ENCODE assay signal across 1 cellular context in the genomic region with DNA sequence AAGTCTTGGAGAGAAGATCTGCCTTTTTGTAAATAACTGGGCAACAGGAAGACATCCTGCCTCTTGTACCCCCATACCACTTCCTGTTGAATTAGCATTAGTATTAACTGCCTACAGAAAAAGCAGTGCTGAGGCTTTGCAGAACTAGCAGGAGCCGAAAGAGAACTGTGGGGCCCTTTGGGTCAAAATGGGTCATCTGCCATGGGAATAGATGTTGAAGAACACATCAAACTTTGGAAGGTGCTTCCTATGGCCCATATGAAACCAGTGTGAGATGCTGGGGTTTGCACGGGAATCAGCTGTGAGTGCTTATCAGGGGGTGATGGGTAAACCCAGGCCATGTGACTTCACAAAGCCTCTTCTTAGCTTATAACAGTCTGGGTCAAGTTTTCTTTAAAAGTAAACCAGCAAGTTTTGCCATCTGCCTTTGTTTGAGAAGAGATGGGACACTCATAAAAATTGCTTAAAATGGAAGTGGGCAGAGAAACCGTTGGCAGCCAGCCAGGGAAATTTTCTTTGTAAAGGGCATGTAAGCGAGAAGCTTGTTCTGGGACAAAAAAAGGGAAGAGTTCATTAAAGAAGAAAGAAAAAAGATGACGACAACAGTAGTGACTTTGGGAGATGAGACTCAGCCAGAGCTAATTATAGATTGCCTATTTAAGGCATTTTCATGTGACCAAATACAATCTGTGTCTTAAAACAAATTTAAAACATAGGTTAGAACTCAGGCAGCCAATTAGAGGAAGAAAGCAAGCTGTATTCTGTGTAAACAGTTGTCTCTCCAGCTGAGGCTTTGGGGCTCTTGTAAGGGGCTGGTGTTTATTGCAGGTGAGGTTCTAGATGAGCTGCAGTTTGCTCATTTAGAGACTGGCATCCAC.
A peak's percentile ranks its signal among the peaks of the same experiment; 100 is the strongest.
TF ChIP-seq lines count a peak whose summit lies in the region.

No MANE protein-coding gene starts in this region.

TF ChIP-seq in HEK293, 187 proteins besides CTCF, POLR2A, EP300 and RAD21 (continued from another document and continues in another):
- TF ChIP-seq, protein P1, sequence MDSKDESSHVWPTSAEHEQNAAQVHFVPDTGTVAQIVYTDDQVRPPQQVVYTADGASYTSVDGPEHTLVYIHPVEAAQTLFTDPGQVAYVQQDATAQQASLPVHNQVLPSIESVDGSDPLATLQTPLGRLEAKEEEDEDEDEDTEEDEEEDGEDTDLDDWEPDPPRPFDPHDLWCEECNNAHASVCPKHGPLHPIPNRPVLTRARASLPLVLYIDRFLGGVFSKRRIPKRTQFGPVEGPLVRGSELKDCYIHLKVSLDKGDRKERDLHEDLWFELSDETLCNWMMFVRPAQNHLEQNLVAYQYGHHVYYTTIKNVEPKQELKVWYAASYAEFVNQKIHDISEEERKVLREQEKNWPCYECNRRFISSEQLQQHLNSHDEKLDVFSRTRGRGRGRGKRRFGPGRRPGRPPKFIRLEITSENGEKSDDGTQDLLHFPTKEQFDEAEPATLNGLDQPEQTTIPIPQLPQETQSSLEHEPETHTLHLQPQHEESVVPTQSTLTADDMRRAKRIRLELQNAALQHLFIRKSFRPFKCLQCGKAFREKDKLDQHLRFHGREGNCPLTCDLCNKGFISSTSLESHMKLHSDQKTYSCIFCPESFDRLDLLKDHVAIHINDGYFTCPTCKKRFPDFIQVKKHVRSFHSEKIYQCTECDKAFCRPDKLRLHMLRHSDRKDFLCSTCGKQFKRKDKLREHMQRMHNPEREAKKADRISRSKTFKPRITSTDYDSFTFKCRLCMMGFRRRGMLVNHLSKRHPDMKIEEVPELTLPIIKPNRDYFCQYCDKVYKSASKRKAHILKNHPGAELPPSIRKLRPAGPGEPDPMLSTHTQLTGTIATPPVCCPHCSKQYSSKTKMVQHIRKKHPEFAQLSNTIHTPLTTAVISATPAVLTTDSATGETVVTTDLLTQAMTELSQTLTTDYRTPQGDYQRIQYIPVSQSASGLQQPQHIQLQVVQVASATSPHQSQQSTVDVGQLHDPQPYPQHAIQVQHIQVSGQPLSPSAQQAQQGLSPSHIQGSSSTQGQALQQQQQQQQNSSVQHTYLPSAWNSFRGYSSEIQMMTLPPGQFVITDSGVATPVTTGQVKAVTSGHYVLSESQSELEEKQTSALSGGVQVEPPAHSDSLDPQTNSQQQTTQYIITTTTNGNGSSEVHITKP (tag by site-specific recombination; IDR thresholded peaks at IDR 0.05), result peak; percentile 26; the same call in 1 of the 2 replicates
- TF ChIP-seq ZSCAN30 (tag by site-specific recombination; IDR thresholded peaks at IDR 0.05) (no peak), SP7 (tag by site-specific recombination; IDR thresholded peaks at IDR 0.05) (peak; percentile 54), ZNF585B (tag by site-specific recombination; IDR thresholded peaks at IDR 0.05) (no peak), ZNF140 (tag by site-specific recombination; IDR thresholded peaks at IDR 0.05) (no peak), ZNF792 (tag by site-specific recombination; IDR thresholded peaks at IDR 0.05) (no peak), RBAK (tag by site-specific recombination; IDR thresholded peaks at IDR 0.05) (no peak), ZNF660 (tag by site-specific recombination; IDR thresholded peaks at IDR 0.05) (0 out of 2 replicates have a peak, but pooled peaks have one; percentile 31), ZNF629 (tag by site-specific recombination; IDR thresholded peaks at IDR 0.05) (peak; percentile 33; the same call in 1 of the 2 replicates), ZNF654 (tag by site-specific recombination; IDR thresholded peaks at IDR 0.05; ENCODE audit: low read depth) (no peak), BCL11B (tag by site-specific recombination; IDR thresholded peaks at IDR 0.05; ENCODE audit: low read depth) (no peak), ZNF311 (tag by site-specific recombination; IDR thresholded peaks at IDR 0.05; ENCODE audit: borderline replicate concordance) (no peak), ZFP69B (tag by site-specific recombination; IDR thresholded peaks at IDR 0.05) (peak; percentile 90), ZFP41 (tag by site-specific recombination; IDR thresholded peaks at IDR 0.05; ENCODE audit: borderline replicate concordance) (no peak), ZNF366 (tag by site-specific recombination; conservative IDR thresholded peaks at IDR 0.05) (peak; percentile 63), TRIM28 (IDR thresholded peaks at IDR 0.05; ENCODE audit: borderline replicate concordance, low read length) (no peak), ZNF677 (tag by site-specific recombination; IDR thresholded peaks at IDR 0.05) (peak; percentile 46; the same call in 1 of the 2 replicates), ZNF37A (tag by site-specific recombination; IDR thresholded peaks at IDR 0.05) (no peak), ZBTB17 (tag by site-specific recombination; IDR thresholded peaks at IDR 0.05) (peak; percentile 55), ZNF776 (tag by site-specific recombination; IDR thresholded peaks at IDR 0.05; ENCODE audit: borderline replicate concordance) (no peak), ZNF658 (tag by site-specific recombination; IDR thresholded peaks at IDR 0.05) (no peak), ZNF843 (tag by site-specific recombination; IDR thresholded peaks at IDR 0.05) (peak; percentile 22; the same call in 1 of the 2 replicates), ZNF423 (tag by site-specific recombination; IDR thresholded peaks at IDR 0.05) (no peak), ZNF2 (tag by site-specific recombination; IDR thresholded peaks at IDR 0.05) (no peak), ZNF335 (tag by site-specific recombination; conservative IDR thresholded peaks at IDR 0.05) (0 out of 2 replicates have a peak, but pooled peaks have one; percentile 12), ZNF394 (tag by site-specific recombination; IDR thresholded peaks at IDR 0.05; ENCODE audit: borderline replicate concordance) (peak; percentile 24; the same call in 1 of the 2 replicates), ZBTB20 (tag by site-specific recombination; IDR thresholded peaks at IDR 0.05) (peak; percentile 65)
- TF ChIP-seq, protein P2, sequence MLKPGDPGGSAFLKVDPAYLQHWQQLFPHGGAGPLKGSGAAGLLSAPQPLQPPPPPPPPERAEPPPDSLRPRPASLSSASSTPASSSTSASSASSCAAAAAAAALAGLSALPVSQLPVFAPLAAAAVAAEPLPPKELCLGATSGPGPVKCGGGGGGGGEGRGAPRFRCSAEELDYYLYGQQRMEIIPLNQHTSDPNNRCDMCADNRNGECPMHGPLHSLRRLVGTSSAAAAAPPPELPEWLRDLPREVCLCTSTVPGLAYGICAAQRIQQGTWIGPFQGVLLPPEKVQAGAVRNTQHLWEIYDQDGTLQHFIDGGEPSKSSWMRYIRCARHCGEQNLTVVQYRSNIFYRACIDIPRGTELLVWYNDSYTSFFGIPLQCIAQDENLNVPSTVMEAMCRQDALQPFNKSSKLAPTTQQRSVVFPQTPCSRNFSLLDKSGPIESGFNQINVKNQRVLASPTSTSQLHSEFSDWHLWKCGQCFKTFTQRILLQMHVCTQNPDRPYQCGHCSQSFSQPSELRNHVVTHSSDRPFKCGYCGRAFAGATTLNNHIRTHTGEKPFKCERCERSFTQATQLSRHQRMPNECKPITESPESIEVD (tag by site-specific recombination; IDR thresholded peaks at IDR 0.05), result peak; percentile 62
- TF ChIP-seq, protein P3, sequence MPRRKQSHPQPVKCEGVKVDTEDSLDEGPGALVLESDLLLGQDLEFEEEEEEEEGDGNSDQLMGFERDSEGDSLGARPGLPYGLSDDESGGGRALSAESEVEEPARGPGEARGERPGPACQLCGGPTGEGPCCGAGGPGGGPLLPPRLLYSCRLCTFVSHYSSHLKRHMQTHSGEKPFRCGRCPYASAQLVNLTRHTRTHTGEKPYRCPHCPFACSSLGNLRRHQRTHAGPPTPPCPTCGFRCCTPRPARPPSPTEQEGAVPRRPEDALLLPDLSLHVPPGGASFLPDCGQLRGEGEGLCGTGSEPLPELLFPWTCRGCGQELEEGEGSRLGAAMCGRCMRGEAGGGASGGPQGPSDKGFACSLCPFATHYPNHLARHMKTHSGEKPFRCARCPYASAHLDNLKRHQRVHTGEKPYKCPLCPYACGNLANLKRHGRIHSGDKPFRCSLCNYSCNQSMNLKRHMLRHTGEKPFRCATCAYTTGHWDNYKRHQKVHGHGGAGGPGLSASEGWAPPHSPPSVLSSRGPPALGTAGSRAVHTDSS (tag by site-specific recombination; IDR thresholded peaks at IDR 0.05), result no peak
- TF ChIP-seq, protein P4, sequence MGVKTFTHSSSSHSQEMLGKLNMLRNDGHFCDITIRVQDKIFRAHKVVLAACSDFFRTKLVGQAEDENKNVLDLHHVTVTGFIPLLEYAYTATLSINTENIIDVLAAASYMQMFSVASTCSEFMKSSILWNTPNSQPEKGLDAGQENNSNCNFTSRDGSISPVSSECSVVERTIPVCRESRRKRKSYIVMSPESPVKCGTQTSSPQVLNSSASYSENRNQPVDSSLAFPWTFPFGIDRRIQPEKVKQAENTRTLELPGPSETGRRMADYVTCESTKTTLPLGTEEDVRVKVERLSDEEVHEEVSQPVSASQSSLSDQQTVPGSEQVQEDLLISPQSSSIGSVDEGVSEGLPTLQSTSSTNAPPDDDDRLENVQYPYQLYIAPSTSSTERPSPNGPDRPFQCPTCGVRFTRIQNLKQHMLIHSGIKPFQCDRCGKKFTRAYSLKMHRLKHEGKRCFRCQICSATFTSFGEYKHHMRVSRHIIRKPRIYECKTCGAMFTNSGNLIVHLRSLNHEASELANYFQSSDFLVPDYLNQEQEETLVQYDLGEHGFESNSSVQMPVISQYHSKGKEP (tag by site-specific recombination; IDR thresholded peaks at IDR 0.05), result peak; percentile 27; the same call in 1 of the 2 replicates
- TF ChIP-seq, protein P5, sequence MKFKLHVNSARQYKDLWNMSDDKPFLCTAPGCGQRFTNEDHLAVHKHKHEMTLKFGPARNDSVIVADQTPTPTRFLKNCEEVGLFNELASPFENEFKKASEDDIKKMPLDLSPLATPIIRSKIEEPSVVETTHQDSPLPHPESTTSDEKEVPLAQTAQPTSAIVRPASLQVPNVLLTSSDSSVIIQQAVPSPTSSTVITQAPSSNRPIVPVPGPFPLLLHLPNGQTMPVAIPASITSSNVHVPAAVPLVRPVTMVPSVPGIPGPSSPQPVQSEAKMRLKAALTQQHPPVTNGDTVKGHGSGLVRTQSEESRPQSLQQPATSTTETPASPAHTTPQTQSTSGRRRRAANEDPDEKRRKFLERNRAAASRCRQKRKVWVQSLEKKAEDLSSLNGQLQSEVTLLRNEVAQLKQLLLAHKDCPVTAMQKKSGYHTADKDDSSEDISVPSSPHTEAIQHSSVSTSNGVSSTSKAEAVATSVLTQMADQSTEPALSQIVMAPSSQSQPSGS (tag by site-specific recombination; IDR thresholded peaks at IDR 0.05; ENCODE audit: low read depth), result peak; percentile 45; the same call in 1 of the 2 replicates
- TF ChIP-seq, protein P6, sequence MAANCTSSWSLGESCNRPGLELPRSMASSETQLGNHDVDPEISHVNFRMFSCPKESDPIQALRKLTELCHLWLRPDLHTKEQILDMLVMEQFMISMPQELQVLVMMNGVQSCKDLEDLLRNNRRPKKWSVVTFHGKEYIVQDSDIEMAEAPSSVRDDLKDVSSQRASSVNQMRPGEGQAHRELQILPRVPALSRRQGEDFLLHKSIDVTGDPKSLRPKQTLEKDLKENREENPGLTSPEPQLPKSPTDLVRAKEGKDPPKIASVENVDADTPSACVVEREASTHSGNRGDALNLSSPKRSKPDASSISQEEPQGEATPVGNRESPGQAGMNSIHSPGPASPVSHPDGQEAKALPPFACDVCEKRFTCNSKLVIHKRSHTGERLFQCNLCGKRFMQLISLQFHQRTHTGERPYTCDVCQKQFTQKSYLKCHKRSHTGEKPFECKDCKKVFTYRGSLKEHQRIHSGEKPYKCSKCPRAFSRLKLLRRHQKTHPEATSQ (tag by site-specific recombination; IDR thresholded peaks at IDR 0.05), result no peak
- TF ChIP-seq, protein P7, sequence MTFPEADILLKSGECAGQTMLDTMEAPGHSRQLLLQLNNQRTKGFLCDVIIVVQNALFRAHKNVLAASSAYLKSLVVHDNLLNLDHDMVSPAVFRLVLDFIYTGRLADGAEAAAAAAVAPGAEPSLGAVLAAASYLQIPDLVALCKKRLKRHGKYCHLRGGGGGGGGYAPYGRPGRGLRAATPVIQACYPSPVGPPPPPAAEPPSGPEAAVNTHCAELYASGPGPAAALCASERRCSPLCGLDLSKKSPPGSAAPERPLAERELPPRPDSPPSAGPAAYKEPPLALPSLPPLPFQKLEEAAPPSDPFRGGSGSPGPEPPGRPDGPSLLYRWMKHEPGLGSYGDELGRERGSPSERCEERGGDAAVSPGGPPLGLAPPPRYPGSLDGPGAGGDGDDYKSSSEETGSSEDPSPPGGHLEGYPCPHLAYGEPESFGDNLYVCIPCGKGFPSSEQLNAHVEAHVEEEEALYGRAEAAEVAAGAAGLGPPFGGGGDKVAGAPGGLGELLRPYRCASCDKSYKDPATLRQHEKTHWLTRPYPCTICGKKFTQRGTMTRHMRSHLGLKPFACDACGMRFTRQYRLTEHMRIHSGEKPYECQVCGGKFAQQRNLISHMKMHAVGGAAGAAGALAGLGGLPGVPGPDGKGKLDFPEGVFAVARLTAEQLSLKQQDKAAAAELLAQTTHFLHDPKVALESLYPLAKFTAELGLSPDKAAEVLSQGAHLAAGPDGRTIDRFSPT (tag by site-specific recombination; IDR thresholded peaks at IDR 0.05), result 0 out of 2 replicates have a peak, but pooled peaks have one; percentile 13
- TF ChIP-seq, protein P8, sequence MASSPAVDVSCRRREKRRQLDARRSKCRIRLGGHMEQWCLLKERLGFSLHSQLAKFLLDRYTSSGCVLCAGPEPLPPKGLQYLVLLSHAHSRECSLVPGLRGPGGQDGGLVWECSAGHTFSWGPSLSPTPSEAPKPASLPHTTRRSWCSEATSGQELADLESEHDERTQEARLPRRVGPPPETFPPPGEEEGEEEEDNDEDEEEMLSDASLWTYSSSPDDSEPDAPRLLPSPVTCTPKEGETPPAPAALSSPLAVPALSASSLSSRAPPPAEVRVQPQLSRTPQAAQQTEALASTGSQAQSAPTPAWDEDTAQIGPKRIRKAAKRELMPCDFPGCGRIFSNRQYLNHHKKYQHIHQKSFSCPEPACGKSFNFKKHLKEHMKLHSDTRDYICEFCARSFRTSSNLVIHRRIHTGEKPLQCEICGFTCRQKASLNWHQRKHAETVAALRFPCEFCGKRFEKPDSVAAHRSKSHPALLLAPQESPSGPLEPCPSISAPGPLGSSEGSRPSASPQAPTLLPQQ (tag by site-specific recombination; IDR thresholded peaks at IDR 0.05), result peak; percentile 97
- TF ChIP-seq, protein P9, sequence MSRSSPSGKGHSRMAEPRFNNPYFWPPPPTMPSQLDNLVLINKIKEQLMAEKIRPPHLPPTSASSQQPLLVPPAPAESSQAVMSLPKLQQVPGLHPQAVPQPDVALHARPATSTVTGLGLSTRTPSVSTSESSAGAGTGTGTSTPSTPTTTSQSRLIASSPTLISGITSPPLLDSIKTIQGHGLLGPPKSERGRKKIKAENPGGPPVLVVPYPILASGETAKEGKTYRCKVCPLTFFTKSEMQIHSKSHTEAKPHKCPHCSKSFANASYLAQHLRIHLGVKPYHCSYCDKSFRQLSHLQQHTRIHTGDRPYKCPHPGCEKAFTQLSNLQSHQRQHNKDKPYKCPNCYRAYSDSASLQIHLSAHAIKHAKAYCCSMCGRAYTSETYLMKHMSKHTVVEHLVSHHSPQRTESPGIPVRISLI (tag by site-specific recombination; IDR thresholded peaks at IDR 0.05), result 0 out of 2 replicates have a peak, but pooled peaks have one; percentile 58
- TF ChIP-seq, protein P10, sequence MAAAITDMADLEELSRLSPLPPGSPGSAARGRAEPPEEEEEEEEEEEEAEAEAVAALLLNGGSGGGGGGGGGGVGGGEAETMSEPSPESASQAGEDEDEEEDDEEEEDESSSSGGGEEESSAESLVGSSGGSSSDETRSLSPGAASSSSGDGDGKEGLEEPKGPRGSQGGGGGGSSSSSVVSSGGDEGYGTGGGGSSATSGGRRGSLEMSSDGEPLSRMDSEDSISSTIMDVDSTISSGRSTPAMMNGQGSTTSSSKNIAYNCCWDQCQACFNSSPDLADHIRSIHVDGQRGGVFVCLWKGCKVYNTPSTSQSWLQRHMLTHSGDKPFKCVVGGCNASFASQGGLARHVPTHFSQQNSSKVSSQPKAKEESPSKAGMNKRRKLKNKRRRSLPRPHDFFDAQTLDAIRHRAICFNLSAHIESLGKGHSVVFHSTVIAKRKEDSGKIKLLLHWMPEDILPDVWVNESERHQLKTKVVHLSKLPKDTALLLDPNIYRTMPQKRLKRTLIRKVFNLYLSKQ (tag by site-specific recombination; IDR thresholded peaks at IDR 0.05; ENCODE audit: borderline replicate concordance), result no peak
